Comparison of ENCODE assay signal across 19 cellular contexts in the genomic region with DNA sequence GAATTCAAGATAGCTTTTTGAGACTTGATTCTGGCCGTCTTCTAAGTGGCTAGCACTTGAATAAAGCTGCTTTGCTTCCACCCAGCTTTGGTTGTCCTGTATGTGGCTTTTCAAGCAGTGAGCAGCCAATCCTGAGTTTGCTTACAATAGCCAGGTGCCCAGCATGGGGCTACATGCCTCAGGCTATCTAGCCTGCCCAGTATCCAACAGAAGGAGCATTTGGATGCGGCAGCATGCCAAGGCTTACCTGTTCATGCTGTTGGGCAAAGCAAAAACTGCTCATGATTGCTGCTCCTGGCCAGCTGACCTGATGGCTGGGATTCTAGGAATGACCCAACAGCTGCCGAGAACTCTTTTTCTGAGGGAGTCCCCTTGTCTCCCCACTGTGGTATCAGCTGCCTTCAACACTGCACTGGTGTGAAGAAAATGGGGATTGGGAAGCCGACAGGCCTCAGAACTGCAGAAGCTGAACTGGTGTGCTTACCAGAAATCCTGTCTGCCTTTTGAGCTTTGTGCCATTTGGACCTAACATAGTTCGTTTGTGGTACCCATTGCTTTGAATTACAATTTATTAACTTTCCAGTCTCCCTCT.
DNase-seq lines count a peak whose midpoint lies in the region; ATAC-seq, FAIRE-seq and TF ChIP-seq lines count a peak whose summit lies in the region.
"Had no signal": no experiment of that assay in that cellular context is flagged by ENCODE, and none has a peak within 500 bp of the region (broad histone marks: within the 10 kb centered on the region; RNA-seq: fewer than 3 reads in every experiment).

No MANE protein-coding gene starts in this region.

- H3K4me3 Mint-ChIP-seq in neural progenitor cell, result no peak overlapping the region
- no peak overlapping the region for H3K4me3 Mint-ChIP-seq in stimulated activated effector memory CD8-positive, alpha-beta T cell treated with anti-CD3 and anti-CD28 coated beads, Interleukin-12 subunit alpha, Interleukin-12 subunit beta, amount 100 ng/mL, for 72 hours
- H3K4me3 Mint-ChIP-seq: CD8-positive, alpha-beta T cell; IgD-negative memory B cell had no signal

- FAIRE-seq in H1 (lab: Jason Lieb, UNC), result no peak
- FAIRE-seq: H54 had no signal

- peak; percentile 18 for DNase-seq in NCI-H146 (lab: John Stamatoyannopoulos, UW)
- no peak for DNase-seq in NCI-H146 treated with DMSO at 0.1 percent for 48 hours (lab: John Stamatoyannopoulos, UW; ENCODE audit: unreplicated experiment)
- peak; percentile 6 for DNase-seq in H7
- peak; percentile 31 to 58 for DNase-seq in H1 (ENCODE audit: low read depth in 1 of 2, low spot score in 2 of 2)
- no peak for DNase-seq in neural progenitor cell (ENCODE audit: low spot score)
- DNase-seq in stimulated activated effector memory CD8-positive, alpha-beta T cell treated with anti-CD3 and anti-CD28 coated beads, Interleukin-12 subunit alpha, Interleukin-12 subunit beta, amount 100 ng/mL, for 72 hours (ENCODE audit: low spot score in 2 of 2), result no peak
- DNase-seq in stimulated activated naive CD4-positive, alpha-beta T cell (lab: John Stamatoyannopoulos, UW), result no peak
- no peak for DNase-seq in NCI-H1105 (lab: John Stamatoyannopoulos, UW)
- DNase-seq: 8988T; CD8-positive, alpha-beta T cell; DND-41; NCI-H2029 treated with DMSO at 0.1 percent for 48 hours; NCI-H2171 treated with DMSO at 0.1 percent for 48 hours; Peyer's patch; SHP77 had no signal

- TF ChIP-seq POLR2A in H1 (IDR thresholded peaks at IDR 0.05; ENCODE audit: control extremely low read depth in 1 of 2, low read depth in 2 of 2, low read length in 2 of 2), result no peak

- H3K79me2 ChIP-seq in H1 (ENCODE audit: control insufficient read depth in 1 of 2, insufficient read depth in 2 of 2, low read length in 2 of 2), result no peaks in the 10 kb centered on the region
- H3K79me2 ChIP-seq in neural progenitor cell (ENCODE audit: low read depth), result no peaks in the 10 kb centered on the region

- H3K4me1 ChIP-seq in H1 (replicated peaks in 1 of 4; ENCODE audit: control insufficient read depth in 3 of 4, insufficient read depth in 4 of 4, low read length in 3 of 4), result peaks cover 0 to 15% (median 6%) of the 10 kb centered on the region in 4 experiments; a peak in 6 of 7 replicates
- H3K4me1 ChIP-seq in neural progenitor cell, result peaks cover 8% of the 10 kb centered on the region
- H3K4me1 ChIP-seq: BLaER1 had no signal

- no peaks in the 10 kb centered on the region for H3K79me1 ChIP-seq in H1 (ENCODE audit: low read depth, low read length)

- peaks cover 8% of the 10 kb centered on the region for H3F3A ChIP-seq in neural progenitor cell (ENCODE audit: low read depth)

- no peak for TF ChIP-seq EP300 in H1 (IDR thresholded peaks at IDR 0.05; ENCODE audit: borderline replicate concordance in 1 of 2, low read depth in 2 of 2, low read length in 2 of 2)

- H4K20me1 ChIP-seq in H1 (replicated peaks in 1 of 2; ENCODE audit: control insufficient read depth in 1 of 2, insufficient read depth in 2 of 2, low read length in 2 of 2) (no peaks in the 10 kb centered on the region), neural progenitor cell (ENCODE audit: low read depth) (no peaks in the 10 kb centered on the region)
- H4K20me1 ChIP-seq: BLaER1 had no signal

- peak overlapping the region in 1 of 2 experiments; percentile 40; a peak in 1 of 4 replicates for H3K4me2 ChIP-seq in H1 (ENCODE audit: insufficient read depth in 1 of 2, low read depth in 2 of 2, low read length in 2 of 2)
- no peak overlapping the region for H3K4me2 ChIP-seq in neural progenitor cell
- H3K4me2 ChIP-seq: BLaER1 had no signal

- peaks cover 12% of the 10 kb centered on the region for H3K27me3 ChIP-seq in H7 (ENCODE audit: control insufficient read depth, insufficient read depth, low read length)
- peaks cover 8 to 16% (median 13%) of the 10 kb centered on the region in 4 experiments; a peak in 6 of 7 replicates for H3K27me3 ChIP-seq in H1 (replicated peaks in 1 of 4; ENCODE audit: control insufficient read depth in 3 of 4, extremely low read depth in 1 of 4, insufficient read depth in 3 of 4, low read length in 3 of 4)
- H3K27me3 ChIP-seq in neural progenitor cell, result no peaks in the 10 kb centered on the region
- H3K27me3 ChIP-seq: BLaER1, Peyer's patch had no signal

- H2BK12ac ChIP-seq in H1 (ENCODE audit: low read depth, low read length), result no peak overlapping the region

- no peak overlapping the region for H3K18ac ChIP-seq in H1 (ENCODE audit: extremely low read depth, low read length)

- H3K9me3 Mint-ChIP-seq in neural progenitor cell, result peaks cover 11% of the 10 kb centered on the region
- H3K9me3 Mint-ChIP-seq in stimulated activated effector memory CD8-positive, alpha-beta T cell treated with anti-CD3 and anti-CD28 coated beads, Interleukin-12 subunit alpha, Interleukin-12 subunit beta, amount 100 ng/mL, for 72 hours, result peaks cover 6% of the 10 kb centered on the region

- H3K27me3 Mint-ChIP-seq in neural progenitor cell (ENCODE audit: insufficient read depth, low read depth), result peaks cover 14% of the 10 kb centered on the region
- H3K27me3 Mint-ChIP-seq: IgD-negative memory B cell had no signal

- H4K5ac ChIP-seq in H1 (ENCODE audit: insufficient read length, low read depth, low read length), result no peak overlapping the region

- H3K4me3 ChIP-seq in H7 (ENCODE audit: insufficient read depth, low read depth, low read length) (no peak overlapping the region), H1 (ENCODE audit: extremely low read depth in 1 of 4, insufficient read depth in 2 of 4, low read depth in 3 of 4, low read length in 4 of 4) (no peak overlapping the region), neural progenitor cell (no peak overlapping the region)
- H3K4me3 ChIP-seq: BLaER1, Peyer's patch had no signal

- H4K91ac ChIP-seq in H1 (replicated peaks; ENCODE audit: insufficient read length, low read length), result no peak overlapping the region

- H2BK15ac ChIP-seq in H1 (ENCODE audit: low read length), result no peak overlapping the region

- peaks cover 0 to 8% of the 10 kb centered on the region in 2 experiments; a peak in 1 of 4 replicates for H3K9me3 ChIP-seq in H1 (ENCODE audit: insufficient read depth in 2 of 2, low read depth in 1 of 2, low read length in 1 of 2)
- H3K9me3 ChIP-seq in neural progenitor cell (ENCODE audit: low read depth), result no peaks in the 10 kb centered on the region
- H3K9me3 ChIP-seq: Peyer's patch had no signal

- H2BK120ac ChIP-seq in H1 (replicated peaks; ENCODE audit: low read depth, low read length), result no peak overlapping the region

- H3K56ac ChIP-seq in H1 (replicated peaks; ENCODE audit: insufficient read length, low read depth, low read length), result no peak overlapping the region

- H4K8ac ChIP-seq in H1 (ENCODE audit: extremely low read depth, insufficient read depth, low read length), result no peak overlapping the region; the same call in 1 of the 2 replicates

- TF ChIP-seq RAD21 in H1 (IDR thresholded peaks at IDR 0.05 in 1 of 2, conservative IDR thresholded peaks at IDR 0.05 in 1 of 2; ENCODE audit: low read depth in 2 of 2, low read length in 2 of 2), result 0 out of 4 replicates have a peak, but pooled peaks of 1 of the 2 experiments have one; percentile 5

- H3K9ac ChIP-seq in H1 (replicated peaks in 1 of 4; ENCODE audit: extremely low read depth in 1 of 4, low read depth in 3 of 4, low read length in 3 of 4) (no peak overlapping the region), neural progenitor cell (no peak overlapping the region)
- H3K9ac ChIP-seq: BLaER1 had no signal

- no peak overlapping the region for H3K23ac ChIP-seq in H1 (ENCODE audit: insufficient read length)

- CTCF ChIA-PET in H1 (lab: Charles Lee; ENCODE audit: partially characterized antibody), result interaction anchor here (1.0 kb wide), 1 partner anchor 366 kb away, joined by 3 read pairs; no protein-coding TSS in a partner anchor

- no peak overlapping the region; the same call in 1 of the 2 replicates for H2BK5ac ChIP-seq in H1 (ENCODE audit: low read depth, low read length)

- H2AK5ac ChIP-seq in H1 (ENCODE audit: low read depth, low read length), result no peak overlapping the region

- POLR2A ChIA-PET in H1 (lab: Charles Lee; ENCODE audit: partially characterized antibody), result no interaction called here

- 0 out of 2 replicates have a peak overlapping the region, but pooled peaks have one; percentile 34 for H2AFZ ChIP-seq in H1 (ENCODE audit: low read length)
- H2AFZ ChIP-seq in neural progenitor cell (replicated peaks), result peak overlapping the region; percentile 6

- TF ChIP-seq CTCF in H1 (IDR thresholded peaks at IDR 0.05; ENCODE audit: control extremely low read depth in 1 of 3, insufficient read depth in 1 of 3, low read depth in 1 of 3, low read length in 3 of 3) (no peak), neural progenitor cell (IDR thresholded peaks at IDR 0.05) (no peak)

- H3K4ac ChIP-seq in H1 (replicated peaks; ENCODE audit: insufficient read length, low read depth, low read length), result no peak overlapping the region

- H3K36me3 Mint-ChIP-seq in neural progenitor cell, result no peaks in the 10 kb centered on the region
- H3K36me3 Mint-ChIP-seq in stimulated activated effector memory CD8-positive, alpha-beta T cell treated with anti-CD3 and anti-CD28 coated beads, Interleukin-12 subunit alpha, Interleukin-12 subunit beta, amount 100 ng/mL, for 72 hours, result no peaks in the 10 kb centered on the region
- H3K36me3 Mint-ChIP-seq: CD8-positive, alpha-beta T cell; IgD-negative memory B cell had no signal

- H2BK20ac ChIP-seq in H1 (ENCODE audit: low read length), result no peak overlapping the region

- H3K23me2 ChIP-seq in H1 (ENCODE audit: low read depth, low read length), result no peaks in the 10 kb centered on the region

- H3K27ac ChIP-seq in H1 (ENCODE audit: low read depth, low read length) (no peak overlapping the region), neural progenitor cell (no peak overlapping the region)
- H3K27ac ChIP-seq: BLaER1, Peyer's patch had no signal

- H3K4me1 Mint-ChIP-seq in neural progenitor cell, result peaks cover 8% of the 10 kb centered on the region
- no peaks in the 10 kb centered on the region for H3K4me1 Mint-ChIP-seq in stimulated activated effector memory CD8-positive, alpha-beta T cell treated with anti-CD3 and anti-CD28 coated beads, Interleukin-12 subunit alpha, Interleukin-12 subunit beta, amount 100 ng/mL, for 72 hours
- H3K4me1 Mint-ChIP-seq: IgD-negative memory B cell had no signal

- H3K36me3 ChIP-seq in H7 (replicated peaks; ENCODE audit: control insufficient read depth, insufficient read depth, low read length), result no peaks in the 10 kb centered on the region
- H3K36me3 ChIP-seq in H1 (ENCODE audit: control insufficient read depth in 2 of 4, insufficient read depth in 4 of 4, low read length in 3 of 4), result no peaks in the 10 kb centered on the region
- H3K36me3 ChIP-seq in neural progenitor cell, result no peaks in the 10 kb centered on the region
- H3K36me3 ChIP-seq: BLaER1, Peyer's patch had no signal

- no peak for ATAC-seq in stimulated activated effector memory CD8-positive, alpha-beta T cell treated with anti-CD3 and anti-CD28 coated beads, Interleukin-12 subunit alpha, Interleukin-12 subunit beta, amount 100 ng/mL, for 72 hours
- ATAC-seq: CD8-positive, alpha-beta T cell; SK-N-SH treated with all-trans-retinoic acid at 6 μM for 48 hours had no signal

- no peak overlapping the region for H3K14ac ChIP-seq in H1 (ENCODE audit: insufficient read length)

- 86% methylated on average over 5 of the region's 5 CpGs; no CpG with 5 or more reads in 1 of the 2 experiments for WGBS in H1 (ENCODE audit: extremely low coverage in 1 of 2, insufficient coverage in 1 of 2, insufficient read length in 1 of 2, insufficient replicate concordance in 2 of 2, low coverage in 1 of 2, low lambda C conversion rate in 2 of 2, missing lambda C conversion rate in 1 of 2), 2 experiments

- H3K27ac Mint-ChIP-seq in neural progenitor cell, result no peak overlapping the region
- no peak overlapping the region for H3K27ac Mint-ChIP-seq in stimulated activated effector memory CD8-positive, alpha-beta T cell treated with anti-CD3 and anti-CD28 coated beads, Interleukin-12 subunit alpha, Interleukin-12 subunit beta, amount 100 ng/mL, for 72 hours
- H3K27ac Mint-ChIP-seq: CD8-positive, alpha-beta T cell; IgD-negative memory B cell had no signal

Comparison
In these comparisons a context has a peak if more than half of its experiments do, and no peak if none do; other contexts are left out.
1. DNase-seq: peak in NCI-H146 (single experiment), H7 (single experiment) and H1 (2 of 2); none in NCI-H146 treated with DMSO at 0.1 percent for 48 hours (single experiment), neural progenitor cell (single experiment), stimulated activated effector memory CD8-positive, alpha-beta T cell treated with anti-CD3 and anti-CD28 coated beads, Interleukin-12 subunit alpha, Interleukin-12 subunit beta, amount 100 ng/mL, for 72 hours (0 of 2), stimulated activated naive CD4-positive, alpha-beta T cell (0 of 6) and NCI-H1105 (single experiment).